In genomic region chr3:8484409-8485140, GRCh38 we compare ENCODE assay signal across 1 cellular context.
TF ChIP-seq lines count a peak whose summit lies in the region.

No MANE protein-coding gene starts in this region.

TF ChIP-seq in IMR-90, 13 proteins besides CTCF, POLR2A, EP300 and RAD21:
- TF ChIP-seq ELK1 (IDR thresholded peaks at IDR 0.05; ENCODE audit: borderline replicate concordance, low read depth, low read length) (no peak), MXI1 (IDR thresholded peaks at IDR 0.05; ENCODE audit: borderline replicate concordance, low read depth, low read length) (no peak), SMC3 (IDR thresholded peaks at IDR 0.05; ENCODE audit: low read depth, low read length) (no peak), CEBPB (IDR thresholded peaks at IDR 0.05; ENCODE audit: low read depth, low read length) (no peak), RFX5 (IDR thresholded peaks at IDR 0.05; ENCODE audit: low read depth, low read length) (no peak), MAFK (IDR thresholded peaks at IDR 0.05; ENCODE audit: low read depth, low read length) (no peak), NFE2L2 (IDR thresholded peaks at IDR 0.05; ENCODE audit: low read depth, low read length) (no peak), RCOR1 (IDR thresholded peaks at IDR 0.05; ENCODE audit: insufficient replicate concordance, low read length) (no peak), FOS (IDR thresholded peaks at IDR 0.05; ENCODE audit: low read depth, low read length) (no peak), MAZ (IDR thresholded peaks at IDR 0.05; ENCODE audit: borderline replicate concordance, low read depth, low read length) (no peak), BHLHE40 (IDR thresholded peaks at IDR 0.05; ENCODE audit: low read depth, low read length) (no peak), USF2 (IDR thresholded peaks at IDR 0.05; ENCODE audit: low read depth, low read length) (no peak)
